In the genomic region with DNA sequence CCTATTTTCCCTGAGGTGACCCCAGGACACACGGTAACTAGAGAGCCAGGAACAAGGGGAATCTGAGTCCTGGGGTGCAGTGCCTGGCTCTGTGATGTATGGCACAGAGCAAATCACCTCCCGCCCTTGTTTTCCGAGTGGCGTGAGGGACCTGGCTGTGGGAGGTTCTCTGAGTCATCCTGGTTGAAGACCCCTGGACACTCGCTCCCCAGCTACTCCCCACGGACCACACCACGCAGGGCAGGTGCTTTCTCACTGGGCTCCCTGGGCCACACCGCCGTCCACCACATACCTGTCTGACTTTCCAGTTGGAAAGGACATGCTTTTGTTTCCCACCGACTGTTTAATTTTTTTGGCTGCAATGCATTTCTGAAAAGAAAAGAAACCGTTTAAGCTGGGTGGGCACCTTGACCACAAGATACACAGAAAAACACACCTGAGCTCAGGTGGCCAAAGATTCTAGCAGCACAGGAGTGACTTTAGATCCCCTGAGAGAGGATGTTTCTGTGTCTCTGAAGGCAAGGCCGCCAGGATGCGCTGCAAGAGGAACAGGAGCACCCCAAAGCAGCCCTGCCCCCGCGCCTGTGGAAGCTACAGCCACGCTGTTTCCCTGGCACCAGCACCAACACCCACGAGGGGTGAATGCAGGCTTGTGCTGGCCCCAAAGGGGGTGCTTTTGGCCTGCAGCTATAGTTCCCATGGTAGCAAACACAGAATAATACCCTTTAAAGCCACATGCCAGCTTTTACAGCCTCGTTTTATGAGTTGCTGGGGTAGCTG, we compare ENCODE assay signal across 27 cellular contexts. TPM values are rescaled to one million over a fixed set of nuclear protein-coding genes. Genes with fewer than 3 reads are reported as not detected.
DNase-seq lines count a peak whose midpoint lies in the region; ATAC-seq and TF ChIP-seq lines count a peak whose summit lies in the region.
"Had no signal": no experiment of that assay in that cellular context is flagged by ENCODE, and none has a peak within 500 bp of the region (broad histone marks: within the 10 kb centered on the region; RNA-seq: fewer than 3 reads in every experiment).

No MANE protein-coding gene starts in this region.

- H3K4me1 ChIP-seq in breast epithelium (no peaks in the 10 kb centered on the region), mammary epithelial cell (ENCODE audit: insufficient read depth, low read length) (no peaks in the 10 kb centered on the region), osteoblast (ENCODE audit: insufficient read depth, low read length) (peaks cover 5% of the 10 kb centered on the region), esophagus squamous epithelium (peaks cover 0 to 17% (median 0%) of the 10 kb centered on the region in 3 donors)
- H3K4me1 ChIP-seq: BLaER1 treated with 17β-estradiol and CSF1 and Interleukin-3, amounts not matched to agents 10 nM and 100 nM; colonic mucosa; foreskin keratinocyte; SJSA1 had no signal

- H4K20me1 ChIP-seq in mammary epithelial cell (ENCODE audit: insufficient read depth, low read length) (no peaks in the 10 kb centered on the region), osteoblast (ENCODE audit: insufficient read depth, low read length) (no peaks in the 10 kb centered on the region)

- no peaks in the 10 kb centered on the region for H3K27me3 Mint-ChIP-seq in activated CD4-positive, alpha-beta memory T cell treated with anti-CD3 and anti-CD28 coated beads, Interleukin-2, amount 10 ng/mL, durations not matched to agents 7 days and 5 days
- H3K27me3 Mint-ChIP-seq: effector memory CD8-positive, alpha-beta T cell; stimulated activated memory B cell treated with anti-CD40 and anti-IgM and Interleukin-4, amounts not matched to agents 10 μg/mL and 1 μg/mL and 100 μg/mL, for 72 hours had no signal

- H3K4me3 ChIP-seq in breast epithelium: no peak overlapping the region
- H3K4me3 ChIP-seq in mammary epithelial cell (replicated peaks in 1 of 3; ENCODE audit: insufficient read depth in 1 of 3, low read depth in 2 of 3, low read length in 3 of 3): no peak overlapping the region
- H3K4me3 ChIP-seq in osteoblast (ENCODE audit: insufficient read depth, low read length): no peak overlapping the region
- no peak overlapping the region for H3K4me3 ChIP-seq in esophagus squamous epithelium
- H3K4me3 ChIP-seq: BLaER1 treated with 17β-estradiol and CSF1 and Interleukin-3, amounts not matched to agents 10 nM and 100 nM; colonic mucosa; lung; SJSA1; smooth muscle cell had no signal

- H3K9ac ChIP-seq in mammary epithelial cell (ENCODE audit: insufficient read depth, low read length): no peak overlapping the region
- H3K9ac ChIP-seq: BLaER1 treated with 17β-estradiol and CSF1 and Interleukin-3, amounts not matched to agents 10 nM and 100 nM had no signal

- dilution Hi-C loops in mammary epithelial cell (cut with HindIII; ENCODE audit: low sequenced_read_pairs): no loop called here

- no peak overlapping the region for H3K4me3 Mint-ChIP-seq in activated CD4-positive, alpha-beta memory T cell treated with anti-CD3 and anti-CD28 coated beads, Interleukin-2, amount 10 ng/mL, durations not matched to agents 7 days and 5 days
- H3K4me3 Mint-ChIP-seq: effector memory CD8-positive, alpha-beta T cell; stimulated activated memory B cell treated with anti-CD40 and anti-IgM and Interleukin-4, amounts not matched to agents 10 μg/mL and 1 μg/mL and 100 μg/mL, for 72 hours had no signal

- H3K36me3 ChIP-seq in breast epithelium (no peaks in the 10 kb centered on the region), mammary epithelial cell (ENCODE audit: insufficient read depth, low read length) (peaks cover 54% of the 10 kb centered on the region), osteoblast (ENCODE audit: insufficient read depth, low read length) (peaks cover 74% of the 10 kb centered on the region), esophagus squamous epithelium (peaks cover 28 to 100% (median 59%) of the 10 kb centered on the region in 3 donors)

- H2AFZ ChIP-seq in mammary epithelial cell (ENCODE audit: low read depth, low read length): no peak overlapping the region
- H2AFZ ChIP-seq in osteoblast (ENCODE audit: low read length): no peak overlapping the region

- H3K9me3 Mint-ChIP-seq in activated CD4-positive, alpha-beta memory T cell treated with anti-CD3 and anti-CD28 coated beads, Interleukin-2, amount 10 ng/mL, durations not matched to agents 7 days and 5 days: no peaks in the 10 kb centered on the region
- H3K9me3 Mint-ChIP-seq: effector memory CD8-positive, alpha-beta T cell; stimulated activated memory B cell treated with anti-CD40 and anti-IgM and Interleukin-4, amounts not matched to agents 10 μg/mL and 1 μg/mL and 100 μg/mL, for 72 hours had no signal

- no peaks in the 10 kb centered on the region for H3K9me3 ChIP-seq in breast epithelium
- no peaks in the 10 kb centered on the region for H3K9me3 ChIP-seq in mammary epithelial cell (replicated peaks; ENCODE audit: insufficient read depth, low read length)
- H3K9me3 ChIP-seq in osteoblast (ENCODE audit: low read depth, low read length): no peaks in the 10 kb centered on the region
- H3K9me3 ChIP-seq in esophagus squamous epithelium: no peaks in the 10 kb centered on the region
- H3K9me3 ChIP-seq: colonic mucosa, SJSA1 had no signal

- H3K4me2 ChIP-seq in mammary epithelial cell (ENCODE audit: insufficient read depth, low read depth, low read length) (no peak overlapping the region), osteoblast (ENCODE audit: insufficient read depth, low read length) (no peak overlapping the region)
- H3K4me2 ChIP-seq: BLaER1 treated with 17β-estradiol and CSF1 and Interleukin-3, amounts not matched to agents 10 nM and 100 nM; smooth muscle cell had no signal

- peaks cover 17% of the 10 kb centered on the region for H3K4me1 Mint-ChIP-seq in activated CD4-positive, alpha-beta memory T cell treated with anti-CD3 and anti-CD28 coated beads, Interleukin-2, amount 10 ng/mL, durations not matched to agents 7 days and 5 days

- DNase-seq in breast epithelium (ENCODE audit: low spot score in 2 of 2) (peak; percentile 50 to 55), mammary epithelial cell (no peak), osteoblast (ENCODE audit: insufficient read length, low spot score, missing footprints) (peak; percentile 51), esophagus squamous epithelium (lab: John Stamatoyannopoulos, UW) (no peak)
- no peak for DNase-seq in activated CD4-positive, alpha-beta memory T cell treated with anti-CD3 and anti-CD28 coated beads, Interleukin-2, amount 10 ng/mL, durations not matched to agents 7 days and 5 days
- DNase-seq: ACHN; activated CD4-positive, alpha-beta T cell treated with anti-CD3 and anti-CD28 coated beads for 4 hours; activated CD8-positive, alpha-beta memory T cell treated with anti-CD3 and anti-CD28 coated beads, Interleukin-2, amount 50 U/mL, for 4 hours; brain microvascular endothelial cell; colonic mucosa; DND-41; effector memory CD8-positive, alpha-beta T cell; foreskin keratinocyte; GOT3; Karpas-422; NCI-H1694; NCI-H2171 treated with DMSO at 0.1 percent for 48 hours; NCI-H526 treated with DMSO at 0.1 percent for 48 hours; stimulated activated CD4-positive, alpha-beta T cell treated with anti-CD3 and anti-CD28 coated beads, Interleukin-2, amount 100 ng/mL, for 48 hours had no signal

- in situ Hi-C loops in mammary epithelial cell (cut with MboI; ENCODE audit: low sequenced_read_pairs in 2 of 2): no loop called here

- intact Hi-C loops in breast epithelium (cut with DNase I; ENCODE audit: low total_unique reads): no loop called here
- intact Hi-C loops in mammary epithelial cell (cut with micrococcal nuclease): no loop called here
- intact Hi-C loops in esophagus squamous epithelium (cut with DNase I): no loop called here

- peaks cover 79% of the 10 kb centered on the region for H3K36me3 Mint-ChIP-seq in activated CD4-positive, alpha-beta memory T cell treated with anti-CD3 and anti-CD28 coated beads, Interleukin-2, amount 10 ng/mL, durations not matched to agents 7 days and 5 days (ENCODE audit: low read depth)

- TF ChIP-seq CTCF in breast epithelium (IDR thresholded peaks at IDR 0.05) (no peak), mammary epithelial cell (conservative IDR thresholded peaks at IDR 0.05 in 1 of 2, IDR thresholded peaks at IDR 0.05 in 1 of 2; ENCODE audit: extremely low read depth in 1 of 2, insufficient read depth in 1 of 2, low read depth in 1 of 2, low read length in 2 of 2) (no peak), osteoblast (IDR thresholded peaks at IDR 0.05; ENCODE audit: extremely low read depth, low read depth, low read length) (no peak), esophagus squamous epithelium (IDR thresholded peaks at IDR 0.05) (no peak)

- no peaks in the 10 kb centered on the region for H3K79me2 ChIP-seq in mammary epithelial cell (ENCODE audit: insufficient read depth, low read length)
- H3K79me2 ChIP-seq in osteoblast (ENCODE audit: insufficient read depth, low read length): no peaks in the 10 kb centered on the region

- 76% methylated on average over 16 of the region's 18 CpGs for WGBS in mammary epithelial cell (ENCODE audit: low coverage, missing lambda C conversion rate)
- 74 to 91% methylated on average over 14 to 15 of the region's 18 CpGs for WGBS in esophagus squamous epithelium, 2 donors

- H3K27ac ChIP-seq in breast epithelium (peak overlapping the region; percentile 54 to 74), mammary epithelial cell (ENCODE audit: insufficient read depth, low read depth, low read length) (no peak overlapping the region), cingulate gyrus (ENCODE audit: low read depth, low read length) (peak overlapping the region; percentile 76), osteoblast (ENCODE audit: low read depth, low read length) (no peak overlapping the region), esophagus squamous epithelium (no peak overlapping the region)
- H3K27ac ChIP-seq: BLaER1 treated with 17β-estradiol and CSF1 and Interleukin-3, amounts not matched to agents 10 nM and 100 nM; brain microvascular endothelial cell; colonic mucosa; foreskin keratinocyte; SJSA1 had no signal

- H3K27ac Mint-ChIP-seq in activated CD4-positive, alpha-beta memory T cell treated with anti-CD3 and anti-CD28 coated beads, Interleukin-2, amount 10 ng/mL, durations not matched to agents 7 days and 5 days: no peak overlapping the region
- H3K27ac Mint-ChIP-seq: stimulated activated memory B cell treated with anti-CD40 and anti-IgM and Interleukin-4, amounts not matched to agents 10 μg/mL and 1 μg/mL and 100 μg/mL, for 72 hours had no signal

- TF ChIP-seq POLR2A in breast epithelium (IDR thresholded peaks at IDR 0.05) (no peak), esophagus squamous epithelium (IDR thresholded peaks at IDR 0.05) (no peak)

- CTCF ChIA-PET in mammary epithelial cell (lab: Charles Lee; ENCODE audit: low non-redundant PET): no interaction called here
- CTCF ChIA-PET in activated CD4-positive, alpha-beta memory T cell treated with anti-CD3 and anti-CD28 coated beads, Interleukin-2, amount 10 ng/mL, durations not matched to agents 7 days and 5 days (lab: Charles Lee): interaction anchor here (1.4 kb wide), 1 partner anchor 31 kb away, joined by 3 read pairs; no protein-coding TSS in a partner anchor

- H3K27me3 ChIP-seq in breast epithelium: no peaks in the 10 kb centered on the region
- H3K27me3 ChIP-seq in mammary epithelial cell (ENCODE audit: insufficient read depth, low read length): no peaks in the 10 kb centered on the region
- no peaks in the 10 kb centered on the region for H3K27me3 ChIP-seq in osteoblast (ENCODE audit: insufficient read depth, low read length)
- H3K27me3 ChIP-seq in esophagus squamous epithelium: no peaks in the 10 kb centered on the region
- H3K27me3 ChIP-seq: BLaER1 treated with 17β-estradiol and CSF1 and Interleukin-3, amounts not matched to agents 10 nM and 100 nM; brain microvascular endothelial cell; colonic mucosa; foreskin keratinocyte; SJSA1 had no signal

- ATAC-seq in HG03565 (IDR thresholded peaks at IDR 0.05; ENCODE audit: unreplicated experiment): no peak
- ATAC-seq in GM21737 (IDR thresholded peaks at IDR 0.05; ENCODE audit: unreplicated experiment): no peak
- ATAC-seq: effector memory CD8-positive, alpha-beta T cell; foreskin keratinocyte; stimulated activated memory B cell treated with anti-CD40 and anti-IgM and Interleukin-4, amounts not matched to agents 10 μg/mL and 1 μg/mL and 100 μg/mL, for 72 hours had no signal

- POLR2A ChIA-PET in activated CD4-positive, alpha-beta memory T cell treated with anti-CD3 and anti-CD28 coated beads, Interleukin-2, amount 10 ng/mL, durations not matched to agents 7 days and 5 days (lab: Charles Lee): interaction anchor here (0.8 kb wide), 1 partner anchor 56 kb away, joined by 3 read pairs; the partner anchor contains the start of gene TARDBP

- BruUV-seq in mammary epithelial cell (replicated peaks; lab: Mats Ljungman, UMichigan): no TSS peak

RNA-seq across cellular contexts. Expression of gene SRM, which starts 8.1 kb away (rescaled TPM):
- total RNA-seq in breast epithelium: 10 to 100 TPM; 33.5 to 71.4 (median 39.7) TPM
- total RNA-seq in mammary epithelial cell: 100 to 1,000 TPM in 1 of 2 donors, 10 to 100 TPM in 1; 32.3 to 187 TPM
- 164 TPM for polyA plus RNA-seq in mammary epithelial cell
- 246 TPM for polyA minus RNA-seq in mammary epithelial cell
- 21.0 and 24.2 TPM in 2 replicates for total RNA-seq in osteoblast
- 10 to 100 TPM; 21.7 to 79.8 (median 40.6) TPM for total RNA-seq in esophagus squamous epithelium
- total RNA-seq in activated CD4-positive, alpha-beta memory T cell treated with anti-CD3 and anti-CD28 coated beads, Interleukin-2, amount 10 ng/mL, durations not matched to agents 7 days and 5 days: 10 to 100 TPM; 69.3 to 72.1 TPM

RNA-seq across cellular contexts. Expression of gene MASP2, which starts 20.9 kb away (rescaled TPM):
- total RNA-seq in breast epithelium (not detected), mammary epithelial cell (under 1 TPM in 1 of 2 donors, not detected in 1; 0.49 TPM), osteoblast (not detected in 2 replicates), esophagus squamous epithelium (under 1 TPM in 1 of 4 donors, not detected in 3; 0.19 TPM)
- polyA plus RNA-seq in mammary epithelial cell: 0.11 TPM
- polyA minus RNA-seq in mammary epithelial cell: not detected
- not detected for total RNA-seq in activated CD4-positive, alpha-beta memory T cell treated with anti-CD3 and anti-CD28 coated beads, Interleukin-2, amount 10 ng/mL, durations not matched to agents 7 days and 5 days
- total RNA-seq: lung, SJSA1, smooth muscle cell had no signal

RNA-seq across cellular contexts. Expression of gene EXOSC10, which starts 31.8 kb away (rescaled TPM):
- 10 to 100 TPM; 57.9 to 97.6 (median 77.7) TPM for total RNA-seq in breast epithelium
- 10 to 100 TPM; 62.0 to 66.6 TPM for total RNA-seq in mammary epithelial cell
- 72.4 TPM for polyA plus RNA-seq in mammary epithelial cell
- polyA minus RNA-seq in mammary epithelial cell: 43.9 TPM
- 43.4 and 49.5 TPM in 2 replicates for total RNA-seq in osteoblast
- total RNA-seq in esophagus squamous epithelium: 10 to 100 TPM; 32.0 to 62.4 (median 40.8) TPM
- total RNA-seq in activated CD4-positive, alpha-beta memory T cell treated with anti-CD3 and anti-CD28 coated beads, Interleukin-2, amount 10 ng/mL, durations not matched to agents 7 days and 5 days: 10 to 100 TPM; 65.8 to 67.6 TPM

RNA-seq across cellular contexts. Expression of gene TARDBP, which starts 55.5 kb away (rescaled TPM):
- 100 to 1,000 TPM; 113 to 165 (median 142) TPM for total RNA-seq in breast epithelium
- 100 to 1,000 TPM in 1 of 2 donors, 10 to 100 TPM in 1; 32.2 to 122 TPM for total RNA-seq in mammary epithelial cell
- 88.6 TPM for polyA plus RNA-seq in mammary epithelial cell
- 241 TPM for polyA minus RNA-seq in mammary epithelial cell
- total RNA-seq in osteoblast: 70.4 and 71.7 TPM in 2 replicates
- total RNA-seq in esophagus squamous epithelium: 100 to 1,000 TPM in 2 of 4 donors, 10 to 100 TPM in 2; 51.2 to 110 (median 96.6) TPM
- total RNA-seq in activated CD4-positive, alpha-beta memory T cell treated with anti-CD3 and anti-CD28 coated beads, Interleukin-2, amount 10 ng/mL, durations not matched to agents 7 days and 5 days: 100 to 1,000 TPM; 159 to 174 TPM

Comparison
In these comparisons a context has a peak if more than half of its experiments do, and no peak if none do; other contexts are left out.
1. DNase-seq: peak in breast epithelium (2 of 2) and osteoblast (single experiment); none in mammary epithelial cell (single experiment), esophagus squamous epithelium (single experiment) and activated CD4-positive, alpha-beta memory T cell treated with anti-CD3 and anti-CD28 coated beads, Interleukin-2, amount 10 ng/mL, durations not matched to agents 7 days and 5 days (single experiment).
2. H3K27ac ChIP-seq: peak in breast epithelium (2 of 2) and cingulate gyrus (single experiment); none in mammary epithelial cell (single experiment), osteoblast (single experiment) and esophagus squamous epithelium (0 of 4).